12 cellular contexts compared by ENCODE assay signal in the genomic region with DNA sequence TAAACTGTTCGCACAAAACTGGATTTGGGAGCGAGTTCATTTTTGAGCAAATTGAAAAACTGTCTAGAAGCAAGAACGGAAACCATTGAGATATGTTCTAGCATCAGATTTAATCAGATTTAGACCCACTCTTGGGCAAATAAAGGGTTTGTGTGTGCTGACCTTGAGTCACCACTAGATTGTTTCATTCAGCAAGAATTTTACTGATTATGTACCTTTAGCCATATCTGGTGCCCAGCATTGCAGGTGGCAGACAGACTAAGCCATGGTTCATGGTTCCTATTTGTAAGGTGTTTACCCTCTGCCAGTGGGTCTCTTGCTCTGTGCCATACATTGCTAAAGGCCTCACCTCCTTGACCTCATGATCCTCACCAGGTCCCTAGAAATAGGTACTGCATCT. TPM values are rescaled to one million over a fixed set of nuclear protein-coding genes. Genes with fewer than 3 reads are reported as not detected.
DNase-seq lines count a peak whose midpoint lies in the region; ATAC-seq and TF ChIP-seq lines count a peak whose summit lies in the region.
"Had no signal": no experiment of that assay in that cellular context is flagged by ENCODE, and none has a peak within 500 bp of the region (broad histone marks: within the 10 kb centered on the region; RNA-seq: fewer than 3 reads in every experiment).

No MANE protein-coding gene starts in this region.

- peaks cover 27% of the 10 kb centered on the region for H3K4me1 Mint-ChIP-seq in activated naive CD8-positive, alpha-beta T cell treated with anti-CD3 and anti-CD28 coated beads, Interleukin-2, amount 10 ng/mL, durations not matched to agents 7 days and 5 days

- no peak overlapping the region for H3K27ac ChIP-seq in left ventricle myocardium inferior (replicated peaks)
- H3K27ac ChIP-seq in left lung = no peak overlapping the region
- H3K27ac ChIP-seq in upper lobe of right lung = no peak overlapping the region

- peak overlapping the region; percentile 91 for H3K27ac Mint-ChIP-seq in activated naive CD8-positive, alpha-beta T cell treated with anti-CD3 and anti-CD28 coated beads, Interleukin-2, amount 10 ng/mL, durations not matched to agents 7 days and 5 days

- H3K27me3 ChIP-seq in left ventricle myocardium inferior (ENCODE audit: low read depth) = no peaks in the 10 kb centered on the region
- no peaks in the 10 kb centered on the region for H3K27me3 ChIP-seq in left lung
- H3K27me3 ChIP-seq in upper lobe of right lung = no peaks in the 10 kb centered on the region
- H3K27me3 ChIP-seq: thyroid gland had no signal

- ATAC-seq in left ventricle myocardium superior (no peak), left lung (no peak), upper lobe of right lung (no peak), GM19351 (IDR thresholded peaks at IDR 0.05; ENCODE audit: unreplicated experiment) (no peak), mucosa of descending colon (no peak), HG03565 (IDR thresholded peaks at IDR 0.05; ENCODE audit: unreplicated experiment) (no peak)
- ATAC-seq in activated naive CD8-positive, alpha-beta T cell treated with anti-CD3 and anti-CD28 coated beads, Interleukin-2, amount 10 ng/mL, durations not matched to agents 7 days and 5 days (ENCODE audit: low read depth) = no peak

- peaks cover 14% of the 10 kb centered on the region for H3K36me3 Mint-ChIP-seq in activated naive CD8-positive, alpha-beta T cell treated with anti-CD3 and anti-CD28 coated beads, Interleukin-2, amount 10 ng/mL, durations not matched to agents 7 days and 5 days

- H3K4me1 ChIP-seq in left ventricle myocardium inferior (peaks cover 36% of the 10 kb centered on the region), left lung (peaks cover 13 to 32% of the 10 kb centered on the region in 2 donors), upper lobe of right lung (peaks cover 10% of the 10 kb centered on the region), mucosa of descending colon (ENCODE audit: low read depth) (peaks cover 11% of the 10 kb centered on the region)

- TF ChIP-seq CTCF in left ventricle myocardium inferior (IDR thresholded peaks at IDR 0.05; ENCODE audit: borderline replicate concordance) (no peak), left lung (IDR thresholded peaks at IDR 0.05) (no peak), upper lobe of right lung (IDR thresholded peaks at IDR 0.05) (no peak), mucosa of descending colon (IDR thresholded peaks at IDR 0.05) (no peak)

- no peak for DNase-seq in left ventricle myocardium inferior
- DNase-seq in left ventricle myocardium superior = no peak
- no peak for DNase-seq in activated naive CD8-positive, alpha-beta T cell treated with anti-CD3 and anti-CD28 coated beads, Interleukin-2, amount 10 ng/mL, durations not matched to agents 7 days and 5 days
- DNase-seq in left lung = no peak
- DNase-seq in upper lobe of right lung = no peak
- no peak for DNase-seq in mucosa of descending colon
- DNase-seq: activated gamma-delta T cell, EL, NCI-H446, thyroid gland had no signal

- H3K4me3 Mint-ChIP-seq in activated naive CD8-positive, alpha-beta T cell treated with anti-CD3 and anti-CD28 coated beads, Interleukin-2, amount 10 ng/mL, durations not matched to agents 7 days and 5 days = peak overlapping the region; percentile 91

- H3K9me3 ChIP-seq in left ventricle myocardium inferior (replicated peaks) (no peaks in the 10 kb centered on the region), left lung (no peaks in the 10 kb centered on the region), upper lobe of right lung (no peaks in the 10 kb centered on the region), mucosa of descending colon (no peaks in the 10 kb centered on the region)
- H3K9me3 ChIP-seq: thyroid gland had no signal

- H3K27me3 Mint-ChIP-seq in activated naive CD8-positive, alpha-beta T cell treated with anti-CD3 and anti-CD28 coated beads, Interleukin-2, amount 10 ng/mL, durations not matched to agents 7 days and 5 days = no peaks in the 10 kb centered on the region

- POLR2A ChIA-PET in activated naive CD8-positive, alpha-beta T cell treated with anti-CD3 and anti-CD28 coated beads, Interleukin-2, amount 10 ng/mL, durations not matched to agents 7 days and 5 days (lab: Charles Lee) = interaction anchor here (1.7 kb wide), 1 partner anchor 22 kb away, joined by 4 read pairs; no protein-coding TSS in a partner anchor

- H3K4me3 ChIP-seq in left ventricle myocardium inferior (peak overlapping the region; percentile 92), left lung (peak overlapping the region; percentile 98 to 100), upper lobe of right lung (peak overlapping the region; percentile 100), mucosa of descending colon (no peak overlapping the region)

- intact Hi-C loops in left ventricle myocardium inferior (cut with micrococcal nuclease) = no loop called here
- intact Hi-C loops in left ventricle myocardium superior (cut with micrococcal nuclease) = no loop called here
- intact Hi-C loops in left lung (cut with DNase I) = no loop called here
- intact Hi-C loops in upper lobe of right lung (cut with DNase I) = no loop called here
- intact Hi-C loops in mucosa of descending colon (cut with DNase I, micrococcal nuclease) = no loop called here

- H3K36me3 ChIP-seq in left ventricle myocardium inferior = peaks cover 40% of the 10 kb centered on the region
- H3K36me3 ChIP-seq in left lung = peaks cover 3 to 46% of the 10 kb centered on the region in 2 donors
- H3K36me3 ChIP-seq in upper lobe of right lung = peaks cover 42% of the 10 kb centered on the region
- H3K36me3 ChIP-seq in mucosa of descending colon (ENCODE audit: low read depth) = no peaks in the 10 kb centered on the region

- H3K9me3 Mint-ChIP-seq in activated naive CD8-positive, alpha-beta T cell treated with anti-CD3 and anti-CD28 coated beads, Interleukin-2, amount 10 ng/mL, durations not matched to agents 7 days and 5 days = no peaks in the 10 kb centered on the region

RNA-seq across cellular contexts. Expression of a gene that starts 1.4 kb away (rescaled TPM):
- total RNA-seq in left ventricle myocardium inferior = 68.9 TPM
- total RNA-seq in left ventricle myocardium superior = 73.3 TPM
- 10 to 100 TPM; 59.0 to 59.1 TPM for total RNA-seq in activated naive CD8-positive, alpha-beta T cell treated with anti-CD3 and anti-CD28 coated beads, Interleukin-2, amount 10 ng/mL, durations not matched to agents 7 days and 5 days
- 10 to 100 TPM; 56.2 to 65.8 TPM for total RNA-seq in left lung
- total RNA-seq in upper lobe of right lung = 49.6 TPM
- total RNA-seq in mucosa of descending colon = 10 to 100 TPM; 36.2 to 83.5 (median 43.1) TPM

RNA-seq across cellular contexts. Expression of a gene that starts 9.1 kb away (rescaled TPM):
- 7.2 TPM for total RNA-seq in left ventricle myocardium inferior
- 5.3 TPM for total RNA-seq in left ventricle myocardium superior
- total RNA-seq in activated naive CD8-positive, alpha-beta T cell treated with anti-CD3 and anti-CD28 coated beads, Interleukin-2, amount 10 ng/mL, durations not matched to agents 7 days and 5 days = not detected
- 1 to 10 TPM; 1.2 to 7.8 TPM for total RNA-seq in left lung
- 2.5 TPM for total RNA-seq in upper lobe of right lung
- total RNA-seq in mucosa of descending colon = under 1 TPM in 2 of 3 donors, not detected in 1; 0.43 to 0.52 TPM
- total RNA-seq: thyroid gland had no signal

RNA-seq across cellular contexts. Expression of a gene that starts 22.6 kb away (rescaled TPM):
- 7.9 TPM for total RNA-seq in left ventricle myocardium inferior
- 10.2 TPM for total RNA-seq in left ventricle myocardium superior
- total RNA-seq in activated naive CD8-positive, alpha-beta T cell treated with anti-CD3 and anti-CD28 coated beads, Interleukin-2, amount 10 ng/mL, durations not matched to agents 7 days and 5 days = 10 to 100 TPM; 17.3 to 19.6 TPM
- total RNA-seq in left lung = 10 to 100 TPM; 16.2 to 16.3 TPM
- total RNA-seq in upper lobe of right lung = 18.1 TPM
- total RNA-seq in mucosa of descending colon = 10 to 100 TPM; 14.0 to 17.5 (median 14.5) TPM

RNA-seq across cellular contexts. Expression of a gene that starts 32.8 kb away (rescaled TPM):
- 14.9 TPM for total RNA-seq in left ventricle myocardium inferior
- total RNA-seq in left ventricle myocardium superior = 16.4 TPM
- total RNA-seq in activated naive CD8-positive, alpha-beta T cell treated with anti-CD3 and anti-CD28 coated beads, Interleukin-2, amount 10 ng/mL, durations not matched to agents 7 days and 5 days = 10 to 100 TPM; 30.1 to 31.2 TPM
- total RNA-seq in left lung = 10 to 100 TPM; 23.5 to 25.1 TPM
- total RNA-seq in upper lobe of right lung = 24.6 TPM
- total RNA-seq in mucosa of descending colon = 10 to 100 TPM; 25.4 to 37.2 (median 27.0) TPM

RNA-seq across cellular contexts. Expression of a gene that starts 37.4 kb away (rescaled TPM):
- total RNA-seq in left ventricle myocardium inferior (0.27 TPM), left ventricle myocardium superior (0.37 TPM), left lung (10 to 100 TPM in 1 of 2 donors, 1 to 10 TPM in 1; 8.6 to 12.1 TPM), upper lobe of right lung (10.5 TPM), mucosa of descending colon (10 to 100 TPM; 10.1 to 27.0 (median 20.4) TPM)
- total RNA-seq in activated naive CD8-positive, alpha-beta T cell treated with anti-CD3 and anti-CD28 coated beads, Interleukin-2, amount 10 ng/mL, durations not matched to agents 7 days and 5 days = 1 to 10 TPM; 1.1 to 1.8 TPM
